Comparison of ENCODE assay signal across 1 cellular context in genomic region chr1:81834921-81835698, GRCh38.
TF ChIP-seq lines count a peak whose summit lies in the region.

No MANE protein-coding gene starts in this region.

TF ChIP-seq in GM12878, 131 proteins besides CTCF, POLR2A, EP300 and RAD21:
- TF ChIP-seq JUNB (IDR thresholded peaks at IDR 0.05) (no peak), PAX5 (IDR thresholded peaks at IDR 0.05; ENCODE audit: borderline replicate concordance, low read depth, low read length) (no peak), SMAD1 (IDR thresholded peaks at IDR 0.05; ENCODE audit: low read depth, partially characterized antibody) (no peak), BACH1 (IDR thresholded peaks at IDR 0.05; ENCODE audit: borderline replicate concordance) (no peak)
